Comparison of ENCODE assay signal across 24 cellular contexts in the genomic region with DNA sequence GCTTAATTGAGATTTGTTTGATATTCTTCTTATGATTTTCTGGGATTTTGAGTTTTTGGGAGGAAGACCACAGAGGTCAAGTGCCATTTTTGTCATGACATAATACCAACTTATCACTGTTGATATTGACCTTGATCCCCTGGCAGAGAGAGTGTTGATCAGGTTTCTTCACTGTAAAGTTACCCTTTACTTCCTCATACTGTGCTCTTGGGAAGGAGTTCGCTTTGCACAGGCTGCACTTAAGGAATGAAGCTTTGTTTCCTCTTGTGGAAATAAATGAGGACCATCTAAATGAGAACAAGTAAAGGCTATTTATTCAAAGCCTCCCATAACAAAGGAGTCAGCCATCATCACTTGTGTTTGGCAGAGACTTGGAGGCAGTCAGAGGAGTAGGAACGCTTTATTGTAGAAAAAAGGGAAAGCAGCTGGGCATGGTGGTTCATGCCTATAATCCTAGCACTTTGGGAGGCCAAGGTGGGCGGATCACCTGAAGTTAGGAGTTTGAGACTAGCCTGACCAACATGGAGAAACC. TPM values are rescaled to one million over a fixed set of nuclear protein-coding genes. Genes with fewer than 3 reads are reported as not detected.
DNase-seq lines count a peak whose midpoint lies in the region; ATAC-seq and TF ChIP-seq lines count a peak whose summit lies in the region.
"Had no signal": no experiment of that assay in that cellular context is flagged by ENCODE, and none has a peak within 500 bp of the region (broad histone marks: within the 10 kb centered on the region; RNA-seq: fewer than 3 reads in every experiment).

No MANE protein-coding gene starts in this region.

- H3K27me3 Mint-ChIP-seq in CD14-positive monocyte (ENCODE audit: low read depth in 3 of 3) (peaks cover 0 to 2% (median 1%) of the 10 kb centered on the region in 3 donors), WTC11 (ENCODE audit: low read depth) (no peaks in the 10 kb centered on the region), T-cell (peaks cover 0 to 3% of the 10 kb centered on the region in 2 donors), Calu3 (ENCODE audit: unreplicated experiment) (no peaks in the 10 kb centered on the region)
- H3K27me3 Mint-ChIP-seq: activated B cell treated with CpG ODN at 0.5 μM for 24 hours; activated CD4-positive, alpha-beta memory T cell treated with anti-CD3 and anti-CD28 coated beads, Interleukin-2, amount 10 ng/mL, durations not matched to agents 7 days and 5 days had no signal

- H3K18ac ChIP-seq in IMR-90 (ENCODE audit: low read depth, low read length) = no peak overlapping the region

- CTCF ChIA-PET in IMR-90 (lab: Yijun Ruan, JAX) (no interaction called here), WTC11 (lab: Charles Lee) (interaction anchor here (0.6 to 1.2 kb wide), 4 partner anchors 15 to 158 kb away, joined by 3 to 6 read pairs (median 3); no protein-coding TSS in a partner anchor), T-cell (lab: Charles Lee) (interaction anchor here in 1 of 2 donors (0.6 to 1.1 kb wide), 2 partner anchors 11 to 15 kb away, joined by 3 read pairs; no protein-coding TSS in a partner anchor), Calu3 (lab: Charles Lee) (no interaction called here)

- TF ChIP-seq RAD21 in IMR-90 (IDR thresholded peaks at IDR 0.05; ENCODE audit: low read length) = no peak

- no peak for TF ChIP-seq POLR2A in IMR-90 (IDR thresholded peaks at IDR 0.05; ENCODE audit: low read depth, low read length)

- H3K56ac ChIP-seq in IMR-90 (ENCODE audit: extremely low read depth, insufficient read depth, low read length) = no peak overlapping the region

- H2BK15ac ChIP-seq in IMR-90 (ENCODE audit: low read depth, low read length) = no peak overlapping the region

- no CpG with 5 or more reads among the region's 3 CpGs for WGBS in IMR-90 (ENCODE audit: extremely low coverage in 2 of 2, insufficient read length in 1 of 2), 2 experiments

- H3K27ac ChIP-seq in IMR-90 (ENCODE audit: insufficient read depth, low read length) = no peak overlapping the region
- H3K27ac ChIP-seq: epithelial cell of prostate, sigmoid colon had no signal

- peak overlapping the region; percentile 29; the same call in 1 of the 2 replicates for H3K23ac ChIP-seq in IMR-90 (ENCODE audit: low read depth, low read length)

- no peak overlapping the region for H2BK120ac ChIP-seq in IMR-90 (ENCODE audit: low read depth, low read length)

- peaks cover 28 to 47% of the 10 kb centered on the region in 2 experiments for H3K79me1 ChIP-seq in IMR-90 (ENCODE audit: low read depth in 1 of 2, low read length in 2 of 2)

- peaks cover 3% of the 10 kb centered on the region; the same call in 1 of the 2 replicates for H3K9me1 ChIP-seq in IMR-90 (ENCODE audit: insufficient read depth, low read length)

- H4K8ac ChIP-seq in IMR-90 (ENCODE audit: low read depth in 2 of 2, low read length in 2 of 2) = no peak overlapping the region

- H3K4me1 ChIP-seq in IMR-90 (ENCODE audit: control insufficient read depth, insufficient read depth, low read length) = peaks cover 2% of the 10 kb centered on the region; the same call in 1 of the 2 replicates
- H3K4me1 ChIP-seq: BE2C, sigmoid colon had no signal

- no peak overlapping the region for H3K9ac ChIP-seq in IMR-90 (ENCODE audit: low read depth, low read length)

- H2AFZ ChIP-seq in IMR-90 (replicated peaks; ENCODE audit: low read length, poor library complexity) = no peak overlapping the region

- H4K91ac ChIP-seq in IMR-90 (ENCODE audit: insufficient read depth, low read depth, low read length) = no peak overlapping the region

- no peak overlapping the region for H4K5ac ChIP-seq in IMR-90 (ENCODE audit: low read depth, low read length)

- no peak for ATAC-seq in IMR-90 (ENCODE audit: low read depth)
- ATAC-seq in WTC11 = peak; percentile 56
- ATAC-seq in left colon = peak; percentile 50
- ATAC-seq in T-cell (replicated peaks in 1 of 4) = no peak
- ATAC-seq: stimulated activated naive CD8-positive, alpha-beta T cell treated with anti-CD3 and anti-CD28 coated beads, Interleukin-15, Interleukin-2, amounts not matched to agents 100 U/mL and 50 U/mL, for 24 hours had no signal

- peaks cover 0 to 3% of the 10 kb centered on the region in 2 donors for H3K36me3 Mint-ChIP-seq in CD14-positive monocyte
- H3K36me3 Mint-ChIP-seq in WTC11 = 0 out of 2 replicates have a peak, but pooled peaks cover 1% of the 10 kb centered on the region
- peaks cover 3% of the 10 kb centered on the region for H3K36me3 Mint-ChIP-seq in T-cell
- no peaks in the 10 kb centered on the region for H3K36me3 Mint-ChIP-seq in Calu3 (ENCODE audit: insufficient read depth, unreplicated experiment)

- H2AK9ac ChIP-seq in IMR-90 (replicated peaks; ENCODE audit: low read depth, low read length, poor library complexity) = no peak overlapping the region

- peaks cover 33% of the 10 kb centered on the region for H3K4me1 Mint-ChIP-seq in CD14-positive monocyte
- H3K4me1 Mint-ChIP-seq in WTC11 = peaks cover 61% of the 10 kb centered on the region
- peaks cover 0 to 4% (median 0%) of the 10 kb centered on the region in 3 donors for H3K4me1 Mint-ChIP-seq in T-cell
- H3K4me1 Mint-ChIP-seq in Calu3 (ENCODE audit: low read depth, unreplicated experiment) = peaks cover 11% of the 10 kb centered on the region

- no peak overlapping the region for H2AK5ac ChIP-seq in IMR-90 (ENCODE audit: low read depth, low read length)

- no peak overlapping the region for H2BK5ac ChIP-seq in IMR-90 (ENCODE audit: low read depth, low read length, poor library complexity, severe bottlenecking)

- H3K27ac Mint-ChIP-seq in CD14-positive monocyte (peak overlapping the region in 6 of 7 donors; percentile 55 to 92 (median 83)), WTC11 (peak overlapping the region; percentile 86), T-cell (no peak overlapping the region), Calu3 (ENCODE audit: unreplicated experiment) (no peak overlapping the region)
- H3K27ac Mint-ChIP-seq: activated B cell treated with CpG ODN at 0.5 μM for 24 hours; activated CD4-positive, alpha-beta memory T cell treated with anti-CD3 and anti-CD28 coated beads, Interleukin-2, amount 10 ng/mL, durations not matched to agents 7 days and 5 days had no signal

- dilution Hi-C loops in IMR-90 (cut with HindIII; ENCODE audit: low sequenced_read_pairs, unreplicated experiment) = no loop called here

- no peak overlapping the region for H3K4ac ChIP-seq in IMR-90 (ENCODE audit: low read depth, low read length)

- H3K14ac ChIP-seq in IMR-90 (replicated peaks; ENCODE audit: low read depth, low read length) = peak overlapping the region; percentile 65

- H3K27me3 ChIP-seq in IMR-90 (ENCODE audit: control insufficient read depth, insufficient read depth, low read length) = no peaks in the 10 kb centered on the region
- H3K27me3 ChIP-seq: BE2C, sigmoid colon had no signal

- TF ChIP-seq CTCF in CD14-positive monocyte (IDR thresholded peaks at IDR 0.05) (no peak), IMR-90 (conservative IDR thresholded peaks at IDR 0.05; ENCODE audit: low read depth, low read length) (no peak), WTC11 (IDR thresholded peaks at IDR 0.05) (no peak), Calu3 (IDR thresholded peaks at IDR 0.05; ENCODE audit: unreplicated experiment) (no peak)

- H3K9me3 Mint-ChIP-seq in CD14-positive monocyte = peaks cover 0 to 3% (median 0%) of the 10 kb centered on the region in 7 donors
- no peaks in the 10 kb centered on the region for H3K9me3 Mint-ChIP-seq in WTC11
- no peaks in the 10 kb centered on the region for H3K9me3 Mint-ChIP-seq in T-cell
- no peaks in the 10 kb centered on the region for H3K9me3 Mint-ChIP-seq in Calu3 (ENCODE audit: low read depth, unreplicated experiment)
- H3K9me3 Mint-ChIP-seq: activated B cell treated with CpG ODN at 0.5 μM for 24 hours; activated CD4-positive, alpha-beta memory T cell treated with anti-CD3 and anti-CD28 coated beads, Interleukin-2, amount 10 ng/mL, durations not matched to agents 7 days and 5 days had no signal

- no peak overlapping the region for H3K4me3 ChIP-seq in IMR-90 (ENCODE audit: insufficient read depth, low read depth, low read length)
- H3K4me3 ChIP-seq: sigmoid colon had no signal

- H3K36me3 ChIP-seq in IMR-90 (ENCODE audit: control insufficient read depth, insufficient read depth, low read length) = no peaks in the 10 kb centered on the region
- H3K36me3 ChIP-seq: BE2C, sigmoid colon had no signal

- H3K9me3 ChIP-seq in IMR-90 (ENCODE audit: control insufficient read depth, insufficient read depth, low read length) = no peaks in the 10 kb centered on the region
- H3K9me3 ChIP-seq: BE2C, sigmoid colon had no signal

- intact Hi-C loops in CD14-positive monocyte (cut with micrococcal nuclease) (no loop called here), IMR-90 (cut with micrococcal nuclease) (no loop called here), left colon (cut with DNase I, micrococcal nuclease) (no loop called here), Calu3 (cut with micrococcal nuclease; ENCODE audit: unreplicated experiment) (no loop called here)

- no peak overlapping the region for H2BK20ac ChIP-seq in IMR-90 (ENCODE audit: low read depth, low read length)

- POLR2A ChIA-PET in IMR-90 (lab: Charles Lee; ENCODE audit: unreplicated experiment) = no interaction called here
- POLR2A ChIA-PET in WTC11 (lab: Charles Lee) = interaction anchor here (1.1 kb wide), 1 partner anchor 15 kb away, joined by 5 read pairs; no protein-coding TSS in a partner anchor
- POLR2A ChIA-PET in T-cell (lab: Charles Lee) = no interaction called here

- H4K20me1 ChIP-seq in IMR-90 (ENCODE audit: insufficient read depth, low read length) = peaks cover 9% of the 10 kb centered on the region; the same call in 1 of the 2 replicates

- BruUV-seq in IMR-90 (replicated peaks; lab: Mats Ljungman, UMichigan) (no TSS peak), Calu3 (replicated peaks; lab: Mats Ljungman, UMichigan) (no TSS peak)

- H3K4me3 Mint-ChIP-seq in CD14-positive monocyte (peak overlapping the region in 1 of 2 donors; percentile 83), WTC11 (0 out of 2 replicates have a peak overlapping the region, but pooled peaks have one; percentile 10), T-cell (no peak overlapping the region), Calu3 (ENCODE audit: low read depth, unreplicated experiment) (no peak overlapping the region)
- H3K4me3 Mint-ChIP-seq: activated B cell treated with CpG ODN at 0.5 μM for 24 hours; activated CD4-positive, alpha-beta memory T cell treated with anti-CD3 and anti-CD28 coated beads, Interleukin-2, amount 10 ng/mL, durations not matched to agents 7 days and 5 days had no signal

- no peak overlapping the region for H3K4me2 ChIP-seq in IMR-90 (ENCODE audit: low read depth, low read length)

- DNase-seq in CD14-positive monocyte (ENCODE audit: low spot score) = no peak
- DNase-seq in IMR-90 = no peak
- no peak for DNase-seq in WTC11 (ENCODE audit: low spot score)
- DNase-seq in left colon = no peak
- no peak for DNase-seq in NCI-H1417 treated with DMSO at 0.1 percent for 48 hours (lab: John Stamatoyannopoulos, UW)
- DNase-seq in T-cell = no peak
- DNase-seq in NAMALWA (ENCODE audit: low spot score) = no peak
- no peak for DNase-seq in Calu3
- DNase-seq: activated B cell treated with CpG ODN at 0.5 μM for 24 hours; activated CD4-positive, alpha-beta memory T cell treated with anti-CD3 and anti-CD28 coated beads, Interleukin-2, amount 10 ng/mL, durations not matched to agents 7 days and 5 days; BE2C; COR-L47; DND-41; HCEC 1CT; head of caudate nucleus; left cardiac atrium; midbrain; NCI-H2171 treated with DMSO at 0.1 percent for 48 hours; NCI-H524; sigmoid colon; stimulated activated CD4-positive, alpha-beta T cell treated with anti-CD3 and anti-CD28 coated beads, Interleukin-15, amount 100 ng/mL, for 24 hours; stimulated activated naive CD8-positive, alpha-beta T cell treated with anti-CD3 and anti-CD28 coated beads, Interleukin-15, Interleukin-2, amounts not matched to agents 100 U/mL and 50 U/mL, for 24 hours; T1000 had no signal

- in situ Hi-C loops in IMR-90 (cut with MboI; ENCODE audit: low sequenced_read_pairs) = no loop called here

RNA-seq across cellular contexts. Expression of gene ST7, which starts 16.1 kb away (rescaled TPM):
- polyA plus RNA-seq in CD14-positive monocyte = 1 to 10 TPM; 3.6 to 5.5 TPM
- 25.3 and 26.0 TPM in 2 replicates for total RNA-seq in IMR-90 (2012; rRNA removed)
- 17.8 and 18.6 TPM in 2 replicates for polyA plus RNA-seq in IMR-90 (2012; rRNA removed)
- 6.4 and 10.2 TPM in 2 replicates for polyA plus RNA-seq in IMR-90 (2012; cell fraction: cytosol; rRNA removed)
- 9.2 and 54.0 TPM in 2 replicates for polyA plus RNA-seq in IMR-90 (2012; cell fraction: nucleus; rRNA removed; ENCODE audit: low replicate concordance)
- total RNA-seq in WTC11 (2021) = 9.0 to 12.4 TPM (median 10.3 TPM) in 3 replicates
- total RNA-seq in left colon = 10 to 100 TPM; 12.6 to 13.7 TPM
- total RNA-seq in T-cell = 1 to 10 TPM; 3.3 to 6.1 (median 4.4) TPM
- 16.0 and 17.7 TPM in 2 replicates for total RNA-seq in Calu3 (2022)

Comparison
In these comparisons a context has a peak if more than half of its experiments do, and no peak if none do; other contexts are left out.
1. H3K27ac Mint-ChIP-seq: peak in CD14-positive monocyte (6 of 7) and WTC11 (single experiment); none in T-cell (0 of 2) and Calu3 (single experiment).
2. ATAC-seq: peak in WTC11 (single experiment) and left colon (single experiment); none in IMR-90 (single experiment) and T-cell (0 of 4).